7 cellular contexts compared by ENCODE assay signal in the genomic region with DNA sequence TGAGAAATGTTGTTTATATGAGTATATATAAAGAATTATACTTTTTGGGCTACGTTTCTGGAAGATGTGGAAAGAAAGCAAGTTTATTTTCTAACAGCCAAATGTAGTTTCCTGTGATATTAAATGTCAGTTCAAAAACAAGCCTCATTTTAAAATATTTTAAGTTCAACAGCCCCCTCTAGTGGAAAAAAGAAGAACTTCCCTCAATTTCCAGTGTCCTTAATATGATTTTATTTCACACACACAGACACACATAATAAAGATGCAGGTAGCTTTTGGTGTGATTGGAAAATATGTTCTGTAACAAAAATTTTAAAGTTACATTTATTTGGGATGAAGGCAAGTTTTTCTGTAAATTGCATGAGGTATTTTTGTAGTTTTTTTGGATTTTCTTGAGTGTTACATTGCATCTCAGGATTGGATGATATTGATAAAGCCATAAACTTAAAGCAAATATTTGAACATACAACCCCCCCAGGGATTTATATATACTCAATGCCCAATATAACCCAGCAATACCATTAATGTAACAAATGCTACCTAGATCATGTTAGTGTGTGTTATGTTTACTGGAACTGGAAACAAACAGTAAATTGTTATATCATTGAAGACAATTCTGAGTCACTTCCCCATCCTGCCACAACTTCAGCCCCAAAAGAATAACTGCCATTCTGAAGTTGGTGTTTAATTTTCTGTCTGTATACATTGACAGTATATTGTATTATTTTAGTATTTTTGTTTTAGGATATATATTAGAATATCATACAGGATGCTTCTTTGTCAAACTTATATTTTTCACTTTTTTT. TPM values are rescaled to one million over a fixed set of nuclear protein-coding genes. Genes with fewer than 3 reads are reported as not detected.
DNase-seq lines count a peak whose midpoint lies in the region; ATAC-seq lines count a peak whose summit lies in the region.

No MANE protein-coding gene starts in this region.

- DNase-seq in ELR (ENCODE audit: low read depth) (peak; percentile 64), NCI-H69 (lab: John Stamatoyannopoulos, UW) (peak; percentile 67), lung microvascular endothelial cell (ENCODE audit: low read depth in 2 of 2) (peak; percentile 50 to 52)
- peak; percentile 49 for DNase-seq in central memory CD4-positive, alpha-beta T cell

- ATAC-seq in HG02884 (IDR thresholded peaks at IDR 0.05; ENCODE audit: unreplicated experiment) (peak; percentile 65), GM18519 (IDR thresholded peaks at IDR 0.05; ENCODE audit: low FRiP score, unreplicated experiment) (no peak), HG03520 (IDR thresholded peaks at IDR 0.05; ENCODE audit: unreplicated experiment) (no peak)

RNA-seq across cellular contexts. Expression of a gene that starts 54.0 kb away (rescaled TPM):
- total RNA-seq in lung microvascular endothelial cell, result 0.20 and 0.44 TPM in 2 replicates
